8 cellular contexts compared by ENCODE assay signal in the genomic region with DNA sequence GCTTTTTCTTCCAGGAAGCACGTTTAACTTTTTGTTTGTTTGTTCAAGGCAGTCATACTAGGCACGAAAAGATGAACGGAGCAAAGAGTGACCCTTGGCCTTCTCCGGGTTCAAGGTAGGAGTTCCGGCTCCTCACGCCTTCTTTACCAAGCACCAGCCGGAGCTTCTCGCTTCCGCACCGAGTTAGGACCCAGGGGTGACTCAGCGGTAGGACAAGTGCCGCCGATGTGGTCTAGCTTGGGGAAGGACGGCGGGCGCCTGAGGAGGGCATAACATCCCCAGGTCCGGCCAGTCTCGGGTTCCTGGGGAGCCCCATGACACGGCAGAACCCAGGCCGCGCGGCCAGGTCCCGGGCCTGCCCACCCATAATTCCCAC. TPM values are rescaled to one million over a fixed set of nuclear protein-coding genes. Genes with fewer than 3 reads are reported as not detected.
DNase-seq lines count a peak whose midpoint lies in the region; ATAC-seq and TF ChIP-seq lines count a peak whose summit lies in the region.

No MANE protein-coding gene starts in this region.

- no peaks in the 10 kb centered on the region for H3K27me3 Mint-ChIP-seq in CD4-positive, CD25-positive, alpha-beta regulatory T cell
- H3K27me3 Mint-ChIP-seq in MCF 10A (ENCODE audit: insufficient read depth, unreplicated experiment) = no peaks in the 10 kb centered on the region

- CTCF ChIA-PET in MCF 10A (lab: Yijun Ruan, JAX) = interaction anchor here (1.0 to 4.2 kb wide), 6 partner anchors 12 to 219 kb away, joined by 3 to 30 read pairs (median 4); no protein-coding TSS in a partner anchor

- no peak for TF ChIP-seq CTCF in MCF 10A (IDR thresholded peaks at IDR 0.05; ENCODE audit: unreplicated experiment)

- H3K9me3 Mint-ChIP-seq in CD4-positive, CD25-positive, alpha-beta regulatory T cell = no peaks in the 10 kb centered on the region
- no peaks in the 10 kb centered on the region for H3K9me3 Mint-ChIP-seq in MCF 10A (ENCODE audit: unreplicated experiment)

- ATAC-seq in CD4-positive, CD25-positive, alpha-beta regulatory T cell (ENCODE audit: low read depth in 2 of 2) = peak; percentile 26 to 27
- peak; percentile 19 for ATAC-seq in GM19455 (IDR thresholded peaks at IDR 0.05; ENCODE audit: unreplicated experiment)
- ATAC-seq in HG03571 (IDR thresholded peaks at IDR 0.05; ENCODE audit: unreplicated experiment) = peak; percentile 33

- peaks cover 6% of the 10 kb centered on the region for H3K36me3 ChIP-seq in CD4-positive, CD25-positive, alpha-beta regulatory T cell (ENCODE audit: control insufficient read depth, insufficient read depth, low read length)

- H3K4me3 Mint-ChIP-seq in CD4-positive, CD25-positive, alpha-beta regulatory T cell = peak overlapping the region; percentile 98 to 99 (median 99)
- peak overlapping the region; percentile 95 for H3K4me3 Mint-ChIP-seq in MCF 10A (ENCODE audit: unreplicated experiment)

- POLR2A ChIA-PET in MCF 10A (lab: Yijun Ruan, JAX) = interaction anchor here (0.6 to 3.4 kb wide), 31 partner anchors 9 to 572 kb away, joined by 3 to 17 read pairs (median 5); a partner anchor contains a TSS

- H3K27ac ChIP-seq in CD4-positive, CD25-positive, alpha-beta regulatory T cell (ENCODE audit: insufficient read depth, low read length, poor library complexity, severe bottlenecking) = peak overlapping the region; percentile 95
- H3K27ac ChIP-seq in layer of hippocampus (ENCODE audit: low read depth, low read length) = peak overlapping the region; percentile 62

- no peaks in the 10 kb centered on the region for H3K27me3 ChIP-seq in CD4-positive, CD25-positive, alpha-beta regulatory T cell (ENCODE audit: control insufficient read depth, insufficient read depth, low read length)
- H3K27me3 ChIP-seq in layer of hippocampus (ENCODE audit: control insufficient read depth, insufficient read depth, low read length) = no peaks in the 10 kb centered on the region

- peaks cover 12 to 47% (median 38%) of the 10 kb centered on the region in 4 donors for H3K4me1 Mint-ChIP-seq in CD4-positive, CD25-positive, alpha-beta regulatory T cell
- H3K4me1 Mint-ChIP-seq in MCF 10A (ENCODE audit: insufficient read depth, unreplicated experiment) = peaks cover 24% of the 10 kb centered on the region

- peaks cover 3% of the 10 kb centered on the region for H3K36me3 Mint-ChIP-seq in CD4-positive, CD25-positive, alpha-beta regulatory T cell
- peaks cover 19% of the 10 kb centered on the region for H3K36me3 Mint-ChIP-seq in MCF 10A (ENCODE audit: insufficient read depth, unreplicated experiment)

- H3K9me3 ChIP-seq in CD4-positive, CD25-positive, alpha-beta regulatory T cell (ENCODE audit: control insufficient read depth in 2 of 2, low read length in 2 of 2) = no peaks in the 10 kb centered on the region

- peak overlapping the region; percentile 97 to 99 (median 99) for H3K27ac Mint-ChIP-seq in CD4-positive, CD25-positive, alpha-beta regulatory T cell
- peak overlapping the region; percentile 90 for H3K27ac Mint-ChIP-seq in MCF 10A (ENCODE audit: low read depth, unreplicated experiment)

- BruUV-seq in MCF 10A (replicated peaks; lab: Mats Ljungman, UMichigan) = TSS peak; percentile 80

- peak overlapping the region; percentile 98 for H3K4me3 ChIP-seq in CD4-positive, CD25-positive, alpha-beta regulatory T cell (ENCODE audit: low read depth, low read length)

- intact Hi-C loops in MCF 10A (cut with micrococcal nuclease) = loop anchor here (1.0 to 10.0 kb wide), 3 partner anchors 66 to 221 kb away; a partner anchor contains a TSS

- DNase-seq in CD4-positive, CD25-positive, alpha-beta regulatory T cell = peak in 2 of 3 donors; percentile 58 to 76
- DNase-seq in T follicular helper cell (ENCODE audit: low read depth) (peak; percentile 37), MCF 10A (ENCODE audit: unreplicated experiment) (peak; percentile 58), NCI-H1417 (lab: John Stamatoyannopoulos, UW) (no peak)
- DNase-seq in stimulated activated CD4-positive, alpha-beta T cell treated with anti-CD3 and anti-CD28 coated beads, TNF-alpha, amount 100 ng/mL, for 48 hours (ENCODE audit: low read depth in 3 of 3) = peak; percentile 36 to 66 (median 54)

- H3K4me1 ChIP-seq in CD4-positive, CD25-positive, alpha-beta regulatory T cell (ENCODE audit: control insufficient read depth, insufficient read depth, low read length, poor library complexity, severe bottlenecking) = peaks cover 50% of the 10 kb centered on the region

RNA-seq across cellular contexts. Expression of a gene that starts 0.4 kb away (rescaled TPM):
- 61.5 TPM for total RNA-seq in CD4-positive, CD25-positive, alpha-beta regulatory T cell
- 100 to 1,000 TPM; 121 to 207 (median 153) TPM for polyA plus RNA-seq in CD4-positive, CD25-positive, alpha-beta regulatory T cell
- total RNA-seq in MCF 10A (2022) = 109 and 113 TPM in 2 replicates

RNA-seq across cellular contexts. Expression of a gene that starts 28.2 kb away (rescaled TPM):
- 0.86 TPM for total RNA-seq in CD4-positive, CD25-positive, alpha-beta regulatory T cell
- polyA plus RNA-seq in CD4-positive, CD25-positive, alpha-beta regulatory T cell = not detected
- 13.3 TPM in 2 replicates for total RNA-seq in MCF 10A (2022)

RNA-seq across cellular contexts. Expression of a gene that starts 40.5 kb away (rescaled TPM):
- not detected for total RNA-seq in CD4-positive, CD25-positive, alpha-beta regulatory T cell
- not detected for polyA plus RNA-seq in CD4-positive, CD25-positive, alpha-beta regulatory T cell
- total RNA-seq in MCF 10A (2022) = not detected in 2 replicates

RNA-seq across cellular contexts. Expression of a gene that starts 57.8 kb away (rescaled TPM):
- 13.2 TPM for total RNA-seq in CD4-positive, CD25-positive, alpha-beta regulatory T cell
- polyA plus RNA-seq in CD4-positive, CD25-positive, alpha-beta regulatory T cell = 1 to 10 TPM; 4.7 to 8.0 (median 5.6) TPM
- total RNA-seq in MCF 10A (2022) = 3.8 and 7.3 TPM in 2 replicates

Comparison
In these comparisons a context has a peak if more than half of its experiments do, and no peak if none do; other contexts are left out.
1. DNase-seq: peak in CD4-positive, CD25-positive, alpha-beta regulatory T cell (2 of 3), T follicular helper cell (single experiment), MCF 10A (single experiment) and stimulated activated CD4-positive, alpha-beta T cell treated with anti-CD3 and anti-CD28 coated beads, TNF-alpha, amount 100 ng/mL, for 48 hours (3 of 3); none in NCI-H1417 (0 of 3).
2. Peak in every context shown above with its lines, with median percentiles within 50 percentile points of each other: ATAC-seq.